3 cellular contexts compared by ENCODE assay signal in genomic region chr12:88031161-88031560, GRCh38. TPM values are rescaled to one million over a fixed set of nuclear protein-coding genes. Genes with fewer than 3 reads are reported as not detected.
"Had no signal": no experiment of that assay in that cellular context is flagged by ENCODE, and none has a peak within 500 bp of the region (broad histone marks: within the 10 kb centered on the region; RNA-seq: fewer than 3 reads in every experiment).

No MANE protein-coding gene starts in this region.

RNA-seq across cellular contexts. Expression of gene C12orf50, which starts 2.0 kb away (rescaled TPM):
- polyA plus RNA-seq: adipose tissue, aorta, cardiac muscle cell had no signal
